8 cellular contexts compared by ENCODE assay signal in the genomic region with DNA sequence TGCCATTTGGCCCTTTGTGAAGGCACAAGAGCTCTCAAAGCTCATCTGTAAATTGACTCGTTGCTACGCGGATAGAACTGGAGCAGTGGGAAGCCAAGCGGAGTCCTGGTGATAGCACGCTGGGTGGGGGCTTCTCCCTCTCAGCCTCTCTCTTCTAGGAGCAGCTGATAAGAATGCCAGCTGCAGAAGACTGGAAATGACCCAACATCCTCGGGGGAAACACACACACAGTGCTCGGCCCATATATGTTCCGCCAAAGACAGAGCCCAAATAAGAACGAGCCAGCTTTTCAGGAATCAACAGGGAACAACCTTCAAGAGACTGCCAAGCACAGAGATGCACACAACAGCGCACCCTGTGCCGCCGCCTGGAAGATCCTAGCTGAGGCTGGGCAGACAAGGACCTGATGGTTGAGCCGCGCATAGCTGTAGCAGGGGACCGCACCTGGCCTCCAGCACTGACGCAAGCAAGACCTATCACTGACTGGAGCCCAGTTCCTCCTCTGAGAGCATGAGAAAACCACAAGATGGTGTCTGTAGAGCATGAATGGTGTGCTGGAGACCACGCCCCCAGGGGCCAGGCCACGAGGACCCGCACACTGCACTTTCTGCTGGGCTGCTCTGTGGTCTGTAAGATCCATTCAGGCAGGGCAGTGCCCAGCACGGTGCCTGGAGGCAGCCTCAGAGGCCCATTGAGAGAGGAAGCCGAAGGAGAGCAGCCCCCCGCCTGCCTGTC. TPM values are rescaled to one million over a fixed set of nuclear protein-coding genes. Genes with fewer than 3 reads are reported as not detected.
DNase-seq lines count a peak whose midpoint lies in the region; ATAC-seq, FAIRE-seq and TF ChIP-seq lines count a peak whose summit lies in the region.

No MANE protein-coding gene starts in this region.

- H3K27ac Mint-ChIP-seq in stimulated activated naive CD8-positive, alpha-beta T cell treated with anti-CD3 and anti-CD28 coated beads, Interleukin-15, amount 100 ng/mL, for 72 hours, result peak overlapping the region; percentile 81 to 91

- TF ChIP-seq CTCF in BE2C (IDR thresholded peaks at IDR 0.05; ENCODE audit: low read depth, low read length) (peak; percentile 25), left lung (IDR thresholded peaks at IDR 0.05) (no peak), HepG2 (CRISPR knock-in tag; IDR thresholded peaks at IDR 0.05) (no peak)

- no peak for TF ChIP-seq RAD21 in HepG2 (CRISPR knock-in tag; IDR thresholded peaks at IDR 0.05)

- peaks cover 9% of the 10 kb centered on the region for H4K20me1 ChIP-seq in HepG2 (ENCODE audit: insufficient read depth, low read length)

- H3K9ac ChIP-seq in SK-N-MC (ENCODE audit: insufficient read length), result no peak overlapping the region
- H3K9ac ChIP-seq in adipocyte (ENCODE audit: low read length), result peak overlapping the region; percentile 4
- no peak overlapping the region for H3K9ac ChIP-seq in HepG2 (ENCODE audit: insufficient read depth, low read depth, low read length)

- in situ Hi-C loops in HepG2 (cut with HindIII; ENCODE audit: extremely low pct_ligation_motif_present, low pct_unique_long_range_greater_than_20kb), result no loop called here

- H3K27me3 ChIP-seq in BE2C (no peaks in the 10 kb centered on the region), adipocyte (replicated peaks; ENCODE audit: control insufficient read depth, insufficient read depth, low read length) (no peaks in the 10 kb centered on the region), left lung (no peaks in the 10 kb centered on the region), HepG2 (ENCODE audit: control insufficient read depth in 1 of 2, insufficient read depth in 2 of 2, low read length in 2 of 2) (no peaks in the 10 kb centered on the region)

- POLR2A ChIA-PET in HepG2 (lab: Yijun Ruan, JAX), result no interaction called here

- intact Hi-C loops in left lung (cut with DNase I) (no loop called here), HepG2 (cut with micrococcal nuclease; ENCODE audit: unreplicated experiment) (no loop called here)

- TF ChIP-seq EP300 in HepG2 (IDR thresholded peaks at IDR 0.05; ENCODE audit: low read depth in 2 of 2, low read length in 2 of 2) (no peak), HepG2 (CRISPR knock-in tag; IDR thresholded peaks at IDR 0.05; ENCODE audit: borderline replicate concordance) (no peak)

- no peak for TF ChIP-seq POLR2A in HepG2 (IDR thresholded peaks at IDR 0.05; ENCODE audit: insufficient read depth in 1 of 2, low read depth in 2 of 2, low read length in 2 of 2)

- peak; percentile 34 for ATAC-seq in GM19043 (IDR thresholded peaks at IDR 0.05; ENCODE audit: low read depth, unreplicated experiment)
- ATAC-seq in HG03342 (IDR thresholded peaks at IDR 0.05; ENCODE audit: unreplicated experiment), result peak; percentile 35
- ATAC-seq in left lung, result peak; percentile 15
- ATAC-seq in stimulated activated naive CD8-positive, alpha-beta T cell treated with anti-CD3 and anti-CD28 coated beads, Interleukin-15, amount 100 ng/mL, for 72 hours, result peak; percentile 79
- no peak for ATAC-seq in HepG2

- peaks cover 85% of the 10 kb centered on the region for H3K79me2 ChIP-seq in HepG2 (ENCODE audit: insufficient read depth, low read length)

- H3K27me3 Mint-ChIP-seq in stimulated activated naive CD8-positive, alpha-beta T cell treated with anti-CD3 and anti-CD28 coated beads, Interleukin-15, amount 100 ng/mL, for 72 hours, result no peaks in the 10 kb centered on the region

- H3K9me3 ChIP-seq in BE2C (no peaks in the 10 kb centered on the region), SK-N-MC (ENCODE audit: low read depth, low read length) (no peaks in the 10 kb centered on the region), adipocyte (ENCODE audit: control insufficient read depth, low read length) (no peaks in the 10 kb centered on the region), left lung (no peaks in the 10 kb centered on the region), HepG2 (ENCODE audit: low read length) (no peaks in the 10 kb centered on the region)

- H3K9me3 Mint-ChIP-seq in stimulated activated naive CD8-positive, alpha-beta T cell treated with anti-CD3 and anti-CD28 coated beads, Interleukin-15, amount 100 ng/mL, for 72 hours, result no peaks in the 10 kb centered on the region

- peak overlapping the region; percentile 60 for H3K4me3 ChIP-seq in BE2C (ENCODE audit: low read depth, low read length)
- H3K4me3 ChIP-seq in SK-N-MC, result peak overlapping the region; percentile 29; the same call in 1 of the 2 replicates
- no peak overlapping the region for H3K4me3 ChIP-seq in adipocyte (ENCODE audit: low read length)
- no peak overlapping the region for H3K4me3 ChIP-seq in left lung
- no peak overlapping the region for H3K4me3 ChIP-seq in HepG2 (replicated peaks in 1 of 3; ENCODE audit: insufficient read depth in 1 of 3, low read depth in 2 of 3, low read length in 3 of 3)

- peaks cover 97% of the 10 kb centered on the region for H3K4me1 Mint-ChIP-seq in stimulated activated naive CD8-positive, alpha-beta T cell treated with anti-CD3 and anti-CD28 coated beads, Interleukin-15, amount 100 ng/mL, for 72 hours

- no peak overlapping the region for H3K4me2 ChIP-seq in HepG2 (ENCODE audit: low read depth, low read length)

- peak overlapping the region; percentile 89 to 91 for H3K4me3 Mint-ChIP-seq in stimulated activated naive CD8-positive, alpha-beta T cell treated with anti-CD3 and anti-CD28 coated beads, Interleukin-15, amount 100 ng/mL, for 72 hours

- FAIRE-seq in HepG2 (lab: Jason Lieb, UNC), result no peak

- H2AFZ ChIP-seq in HepG2 (ENCODE audit: low read length), result no peak overlapping the region

- CTCF ChIA-PET in HepG2 (lab: Yijun Ruan, JAX; ENCODE audit: low intra/inter-chr PET ratio, low total read pairs), result no interaction called here

- 93% methylated on average over 15 of the region's 22 CpGs for WGBS in HepG2 (ENCODE audit: low lambda C conversion rate)

- BruUV-seq in HepG2 (replicated peaks; lab: Mats Ljungman, UMichigan), result no TSS peak

- H3K4me1 ChIP-seq in BE2C (peaks cover 34% of the 10 kb centered on the region), adipocyte (ENCODE audit: control insufficient read depth, insufficient read depth, low read length) (peaks cover 62% of the 10 kb centered on the region), left lung (peaks cover 38 to 85% of the 10 kb centered on the region in 2 donors), HepG2 (ENCODE audit: insufficient read depth, low read length) (peaks cover 16% of the 10 kb centered on the region)

- no peaks in the 10 kb centered on the region for H3K36me3 ChIP-seq in BE2C
- no peaks in the 10 kb centered on the region for H3K36me3 ChIP-seq in SK-N-MC (ENCODE audit: insufficient read depth, low read length)
- no peaks in the 10 kb centered on the region for H3K36me3 ChIP-seq in adipocyte (ENCODE audit: control insufficient read depth, insufficient read depth, low read length, severe bottlenecking)
- no peaks in the 10 kb centered on the region for H3K36me3 ChIP-seq in left lung
- no peaks in the 10 kb centered on the region for H3K36me3 ChIP-seq in HepG2 (replicated peaks in 1 of 2; ENCODE audit: control insufficient read depth in 1 of 2, insufficient read depth in 2 of 2, low read length in 2 of 2)

- peak; percentile 75 for DNase-seq in BE2C
- no peak for DNase-seq in SK-N-MC (ENCODE audit: low read depth, low spot score)
- DNase-seq in adipocyte (ENCODE audit: low read depth), result no peak
- peak in 1 of 2 donors; percentile 73 for DNase-seq in left lung
- DNase-seq in stimulated activated naive CD8-positive, alpha-beta T cell treated with anti-CD3 and anti-CD28 coated beads, Interleukin-15, amount 100 ng/mL, for 72 hours, result peak; percentile 68 to 77
- DNase-seq in HepG2 (ENCODE audit: low spot score), result no peak

- H3K27ac ChIP-seq in SK-N-MC (no peak overlapping the region), left lung (peak overlapping the region in 1 of 2 donors; percentile 74), HepG2 (ENCODE audit: extremely low read length, insufficient read depth, low read length) (no peak overlapping the region)

RNA-seq across cellular contexts. Expression of a gene that starts 16.0 kb away (rescaled TPM):
- 103 TPM for polyA plus RNA-seq in BE2C (2012; ENCODE audit: insufficient read depth, insufficient read length, low read depth)
- 10 to 100 TPM; 47.0 to 55.9 TPM for total RNA-seq in left lung
- 17.2 and 21.2 TPM in 2 replicates for total RNA-seq in HepG2 (2016; rRNA removed; fragmentation: Illumina TruSeq; extraction: Trizol)
- 6.0 and 7.6 TPM in 2 replicates for total RNA-seq in HepG2 (2016; cell fraction: cytosol; rRNA removed; fragmentation: Illumina TruSeq; extraction: Trizol; ENCODE audit: low read depth)
- total RNA-seq in HepG2 (2016; cell fraction: insoluble cytoplasmic fraction; rRNA removed; fragmentation: Illumina TruSeq; extraction: Trizol), result 15.6 and 20.2 TPM in 2 replicates
- total RNA-seq in HepG2 (2016; cell fraction: membrane; rRNA removed; fragmentation: Illumina TruSeq; extraction: Trizol), result 18.9 and 19.7 TPM in 2 replicates
- 18.5 and 21.4 TPM in 2 replicates for total RNA-seq in HepG2 (2016; cell fraction: nucleus; rRNA removed; fragmentation: Illumina TruSeq; extraction: Trizol)
- 46.5 and 48.0 TPM in 2 replicates for polyA plus RNA-seq in HepG2 (2011; rRNA removed)
- polyA plus RNA-seq in HepG2 (2011; cell fraction: cytosol; rRNA removed), result 31.6 and 37.8 TPM in 2 replicates
- polyA plus RNA-seq in HepG2 (2011; cell fraction: nucleus; rRNA removed), result 26.3 and 38.8 TPM in 2 replicates
- polyA plus RNA-seq in HepG2 (2012), result 25.6 and 26.5 TPM in 2 replicates
- polyA plus RNA-seq in HepG2 (2016; cell fraction: cytosol; fragmentation: Illumina TruSeq; extraction: Trizol; ENCODE audit: low read depth), result 5.7 and 6.3 TPM in 2 replicates
- 16.1 and 22.5 TPM in 2 replicates for polyA plus RNA-seq in HepG2 (2016; cell fraction: insoluble cytoplasmic fraction; fragmentation: Illumina TruSeq; extraction: Trizol; ENCODE audit: low read depth)
- polyA plus RNA-seq in HepG2 (2016; cell fraction: membrane; fragmentation: Illumina TruSeq; extraction: Trizol; ENCODE audit: low read depth), result 20.6 and 22.2 TPM in 2 replicates
- 45.9 and 46.6 TPM in 2 replicates for polyA plus RNA-seq in HepG2 (2016; cell fraction: nucleus; fragmentation: Illumina TruSeq; extraction: Trizol; ENCODE audit: insufficient read depth, low read depth)
- 181 and 185 TPM in 2 replicates for polyA minus RNA-seq in HepG2 (2011; rRNA and poly(A)+ RNA removed; ENCODE audit: low replicate concordance)
- 33.0 and 39.5 TPM in 2 replicates for polyA minus RNA-seq in HepG2 (2011; cell fraction: cytosol; rRNA and poly(A)+ RNA removed)
- polyA minus RNA-seq in HepG2 (2011; cell fraction: nucleus; rRNA and poly(A)+ RNA removed), result 24.8 and 31.7 TPM in 2 replicates

RNA-seq across cellular contexts. Expression of a gene that starts 39.7 kb away (rescaled TPM):
- polyA plus RNA-seq in BE2C (2012; ENCODE audit: insufficient read depth, insufficient read length, low read depth), result 41.8 TPM
- total RNA-seq in left lung, result 10 to 100 TPM; 10.0 to 10.3 TPM
- 3.3 and 3.8 TPM in 2 replicates for total RNA-seq in HepG2 (2016; rRNA removed; fragmentation: Illumina TruSeq; extraction: Trizol)
- 0.88 and 1.1 TPM in 2 replicates for total RNA-seq in HepG2 (2016; cell fraction: cytosol; rRNA removed; fragmentation: Illumina TruSeq; extraction: Trizol; ENCODE audit: low read depth)
- total RNA-seq in HepG2 (2016; cell fraction: insoluble cytoplasmic fraction; rRNA removed; fragmentation: Illumina TruSeq; extraction: Trizol), result 2.3 and 2.9 TPM in 2 replicates
- total RNA-seq in HepG2 (2016; cell fraction: membrane; rRNA removed; fragmentation: Illumina TruSeq; extraction: Trizol), result 2.2 and 2.5 TPM in 2 replicates
- total RNA-seq in HepG2 (2016; cell fraction: nucleus; rRNA removed; fragmentation: Illumina TruSeq; extraction: Trizol), result 4.4 and 6.8 TPM in 2 replicates
- polyA plus RNA-seq in HepG2 (2011; rRNA removed), result 3.3 and 3.5 TPM in 2 replicates
- 2.7 and 3.7 TPM in 2 replicates for polyA plus RNA-seq in HepG2 (2011; cell fraction: cytosol; rRNA removed)
- 4.2 and 6.4 TPM in 2 replicates for polyA plus RNA-seq in HepG2 (2011; cell fraction: nucleus; rRNA removed)
- 3.0 and 3.2 TPM in 2 replicates for polyA plus RNA-seq in HepG2 (2012)
- polyA plus RNA-seq in HepG2 (2016; cell fraction: cytosol; fragmentation: Illumina TruSeq; extraction: Trizol; ENCODE audit: low read depth), result 0.35 and 0.40 TPM in 2 replicates
- 3.6 and 5.3 TPM in 2 replicates for polyA plus RNA-seq in HepG2 (2016; cell fraction: insoluble cytoplasmic fraction; fragmentation: Illumina TruSeq; extraction: Trizol; ENCODE audit: low read depth)
- 1.6 and 1.7 TPM in 2 replicates for polyA plus RNA-seq in HepG2 (2016; cell fraction: membrane; fragmentation: Illumina TruSeq; extraction: Trizol; ENCODE audit: low read depth)
- 6.4 and 8.6 TPM in 2 replicates for polyA plus RNA-seq in HepG2 (2016; cell fraction: nucleus; fragmentation: Illumina TruSeq; extraction: Trizol; ENCODE audit: insufficient read depth, low read depth)
- polyA minus RNA-seq in HepG2 (2011; rRNA and poly(A)+ RNA removed; ENCODE audit: low replicate concordance), result 12.3 and 16.1 TPM in 2 replicates
- 4.7 and 5.5 TPM in 2 replicates for polyA minus RNA-seq in HepG2 (2011; cell fraction: cytosol; rRNA and poly(A)+ RNA removed)
- polyA minus RNA-seq in HepG2 (2011; cell fraction: nucleus; rRNA and poly(A)+ RNA removed), result 14.0 and 19.3 TPM in 2 replicates

RNA-seq across cellular contexts. Expression of a gene that starts 46.0 kb away (rescaled TPM):
- 178 TPM for polyA plus RNA-seq in BE2C (2012; ENCODE audit: insufficient read depth, insufficient read length, low read depth)
- 10 to 100 TPM; 28.1 to 38.0 TPM for total RNA-seq in left lung
- 4.3 and 9.1 TPM in 2 replicates for total RNA-seq in HepG2 (2016; rRNA removed; fragmentation: Illumina TruSeq; extraction: Trizol)
- 3.8 and 4.0 TPM in 2 replicates for total RNA-seq in HepG2 (2016; cell fraction: cytosol; rRNA removed; fragmentation: Illumina TruSeq; extraction: Trizol; ENCODE audit: low read depth)
- 6.0 and 7.4 TPM in 2 replicates for total RNA-seq in HepG2 (2016; cell fraction: insoluble cytoplasmic fraction; rRNA removed; fragmentation: Illumina TruSeq; extraction: Trizol)
- 5.5 and 6.1 TPM in 2 replicates for total RNA-seq in HepG2 (2016; cell fraction: membrane; rRNA removed; fragmentation: Illumina TruSeq; extraction: Trizol)
- 8.1 and 13.9 TPM in 2 replicates for total RNA-seq in HepG2 (2016; cell fraction: nucleus; rRNA removed; fragmentation: Illumina TruSeq; extraction: Trizol)
- 5.4 and 5.9 TPM in 2 replicates for polyA plus RNA-seq in HepG2 (2011; rRNA removed)
- 2.9 and 3.2 TPM in 2 replicates for polyA plus RNA-seq in HepG2 (2011; cell fraction: cytosol; rRNA removed)
- polyA plus RNA-seq in HepG2 (2011; cell fraction: nucleus; rRNA removed), result 34.4 and 39.5 TPM in 2 replicates
- polyA plus RNA-seq in HepG2 (2012), result 20.4 and 25.1 TPM in 2 replicates
- polyA plus RNA-seq in HepG2 (2016; cell fraction: cytosol; fragmentation: Illumina TruSeq; extraction: Trizol; ENCODE audit: low read depth), result 2.1 and 2.2 TPM in 2 replicates
- 19.7 and 26.9 TPM in 2 replicates for polyA plus RNA-seq in HepG2 (2016; cell fraction: insoluble cytoplasmic fraction; fragmentation: Illumina TruSeq; extraction: Trizol; ENCODE audit: low read depth)
- 4.9 and 6.0 TPM in 2 replicates for polyA plus RNA-seq in HepG2 (2016; cell fraction: membrane; fragmentation: Illumina TruSeq; extraction: Trizol; ENCODE audit: low read depth)
- 54.8 and 59.8 TPM in 2 replicates for polyA plus RNA-seq in HepG2 (2016; cell fraction: nucleus; fragmentation: Illumina TruSeq; extraction: Trizol; ENCODE audit: insufficient read depth, low read depth)
- 10.1 and 16.3 TPM in 2 replicates for polyA minus RNA-seq in HepG2 (2011; rRNA and poly(A)+ RNA removed; ENCODE audit: low replicate concordance)
- 7.1 and 9.3 TPM in 2 replicates for polyA minus RNA-seq in HepG2 (2011; cell fraction: cytosol; rRNA and poly(A)+ RNA removed)
- 18.4 and 19.8 TPM in 2 replicates for polyA minus RNA-seq in HepG2 (2011; cell fraction: nucleus; rRNA and poly(A)+ RNA removed)

Comparison
In these comparisons a context has a peak if more than half of its experiments do, and no peak if none do; other contexts are left out.
1. DNase-seq: peak in BE2C (single experiment) and stimulated activated naive CD8-positive, alpha-beta T cell treated with anti-CD3 and anti-CD28 coated beads, Interleukin-15, amount 100 ng/mL, for 72 hours (2 of 2); none in SK-N-MC (single experiment), adipocyte (single experiment) and HepG2 (single experiment).
2. H3K4me3 ChIP-seq: peak in BE2C (single experiment) and SK-N-MC (single experiment); none in adipocyte (single experiment), left lung (0 of 2) and HepG2 (0 of 3).